ENCODE assay signal across 8 cellular contexts in genomic region chr15:64152507-64153387, GRCh38.
DNase-seq lines count a peak whose midpoint lies in the region; ATAC-seq and TF ChIP-seq lines count a peak whose summit lies in the region.

No MANE protein-coding gene starts in this region.

- H3K27ac Mint-ChIP-seq in stimulated activated naive CD8-positive, alpha-beta T cell treated with anti-CD3 and anti-CD28 coated beads, Interleukin-15, amount 100 ng/mL, for 72 hours = no peak overlapping the region

- peaks cover 21% of the 10 kb centered on the region for H3K27me3 Mint-ChIP-seq in stimulated activated naive CD8-positive, alpha-beta T cell treated with anti-CD3 and anti-CD28 coated beads, Interleukin-15, amount 100 ng/mL, for 72 hours

- WGBS in iPS DF 6.9 (ENCODE audit: insufficient coverage, insufficient read length) = no CpG with 5 or more reads among the region's 27 CpGs

- H3K9me3 Mint-ChIP-seq in stimulated activated naive CD8-positive, alpha-beta T cell treated with anti-CD3 and anti-CD28 coated beads, Interleukin-15, amount 100 ng/mL, for 72 hours = no peaks in the 10 kb centered on the region

- ATAC-seq in HG02798 (IDR thresholded peaks at IDR 0.05; ENCODE audit: poor library complexity, unreplicated experiment) = peak; percentile 15
- ATAC-seq in stimulated activated naive CD8-positive, alpha-beta T cell treated with anti-CD3 and anti-CD28 coated beads, Interleukin-15, amount 100 ng/mL, for 72 hours = peak; percentile 11

- H3K27me3 ChIP-seq in WERI-Rb-1 (ENCODE audit: insufficient read depth, low read depth, severe bottlenecking) = peaks cover 2% of the 10 kb centered on the region
- H3K27me3 ChIP-seq in iPS DF 6.9 (ENCODE audit: control insufficient read depth, insufficient read depth, low read length) = peaks cover 6% of the 10 kb centered on the region

- H3K27ac ChIP-seq in WERI-Rb-1 (no peak overlapping the region), iPS DF 6.9 (ENCODE audit: low read length) (no peak overlapping the region)

- peaks cover 4% of the 10 kb centered on the region for H3K4me1 ChIP-seq in iPS DF 6.9 (ENCODE audit: control insufficient read depth, insufficient read depth, low read length)

- no peak for TF ChIP-seq CTCF in WERI-Rb-1 (IDR thresholded peaks at IDR 0.05; ENCODE audit: low read depth, low read length)

- H3K4me3 Mint-ChIP-seq in stimulated activated naive CD8-positive, alpha-beta T cell treated with anti-CD3 and anti-CD28 coated beads, Interleukin-15, amount 100 ng/mL, for 72 hours = peak overlapping the region; percentile 39 to 79

- peaks cover 38% of the 10 kb centered on the region for H3K4me1 Mint-ChIP-seq in stimulated activated naive CD8-positive, alpha-beta T cell treated with anti-CD3 and anti-CD28 coated beads, Interleukin-15, amount 100 ng/mL, for 72 hours

- no peaks in the 10 kb centered on the region for H3K9me3 ChIP-seq in WERI-Rb-1 (ENCODE audit: severe bottlenecking)
- no peaks in the 10 kb centered on the region for H3K9me3 ChIP-seq in iPS DF 6.9 (ENCODE audit: control insufficient read depth, insufficient read depth, low read length)

- H3K4me3 ChIP-seq in WERI-Rb-1 (ENCODE audit: low read depth, low read length) (peak overlapping the region; percentile 84), iPS DF 6.9 (ENCODE audit: low read length) (peak overlapping the region; percentile 67; the same call in 1 of the 2 replicates)

- H3K36me3 ChIP-seq in WERI-Rb-1 (peaks cover 38% of the 10 kb centered on the region), iPS DF 6.9 (ENCODE audit: control insufficient read depth, insufficient read depth, low read length) (peaks cover 28% of the 10 kb centered on the region)

- DNase-seq in stimulated activated CD4-positive, alpha-beta T cell treated with anti-CD3 and anti-CD28 coated beads, Interleukin-15, amount 100 ng/mL, for 24 hours = peak; percentile 32
- DNase-seq in stimulated activated CD4-positive, alpha-beta T cell treated with anti-CD3 and anti-CD28 coated beads, Interleukin-2, amount 100 ng/mL, for 48 hours = no peak
- no peak for DNase-seq in WERI-Rb-1
- DNase-seq in iPS DF 6.9 (ENCODE audit: low read depth, low spot score) = no peak
- peak in 1 of 2 donors; percentile 30 for DNase-seq in stimulated activated naive CD8-positive, alpha-beta T cell treated with anti-CD3 and anti-CD28 coated beads, Interleukin-15, amount 100 ng/mL, for 72 hours
- no peak for DNase-seq in NK-92 (lab: John Stamatoyannopoulos, UW; ENCODE audit: unreplicated experiment)
- DNase-seq in activated effector memory CD4-positive, alpha-beta T cell treated with Interleukin-2 at 50 U/mL for 16 hours = no peak
